ENCODE assay signal across 14 cellular contexts in the genomic region with DNA sequence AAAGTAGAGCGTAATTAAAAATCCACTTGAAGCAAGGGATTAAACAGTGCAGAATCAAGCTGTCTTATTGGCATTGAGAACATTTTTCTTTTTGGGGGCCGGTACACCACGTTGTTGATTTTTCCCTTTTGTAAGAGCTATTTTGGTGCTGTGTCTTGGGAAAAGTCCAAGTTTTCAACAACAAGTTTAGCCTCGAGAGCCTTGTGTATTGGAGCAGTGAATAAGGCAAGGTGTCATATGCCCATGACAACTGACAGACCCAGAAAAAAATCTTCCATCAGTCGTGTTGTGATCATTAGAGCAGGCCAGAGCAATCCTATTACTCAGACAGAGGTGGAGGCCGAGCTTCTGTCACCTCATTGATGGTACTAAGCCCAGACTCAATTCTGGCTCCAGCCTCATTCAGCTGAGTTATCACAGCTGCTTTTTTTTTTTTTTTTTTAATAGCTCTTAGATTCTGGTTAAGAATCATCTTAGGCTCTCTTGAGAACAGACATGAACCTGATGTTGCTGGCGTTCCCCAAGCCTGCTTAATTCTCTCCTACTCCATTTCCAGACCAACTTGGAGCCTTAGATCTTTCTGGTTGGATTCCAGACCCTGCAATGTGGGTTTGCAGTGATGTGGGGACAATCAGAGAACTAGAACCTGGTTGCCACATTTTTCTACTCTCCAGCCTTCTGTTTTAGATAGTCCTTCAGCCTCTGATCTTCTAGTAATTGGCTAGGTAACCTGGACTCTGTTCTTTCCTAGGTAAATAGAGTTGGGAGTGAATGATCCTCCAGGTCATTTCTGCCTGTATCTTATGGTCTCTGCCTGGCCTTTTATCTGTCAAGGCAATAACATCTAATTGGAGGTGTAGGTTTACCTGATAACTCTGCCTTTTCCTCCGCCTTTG. TPM values are rescaled to one million over a fixed set of nuclear protein-coding genes. Genes with fewer than 3 reads are reported as not detected.
DNase-seq lines count a peak whose midpoint lies in the region; ATAC-seq and TF ChIP-seq lines count a peak whose summit lies in the region.
"Had no signal": no experiment of that assay in that cellular context is flagged by ENCODE, and none has a peak within 500 bp of the region (broad histone marks: within the 10 kb centered on the region; RNA-seq: fewer than 3 reads in every experiment).

No MANE protein-coding gene starts in this region.

- H3K27ac ChIP-seq in osteoblast (ENCODE audit: low read depth, low read length) (no peak overlapping the region), aorta (ENCODE audit: low read depth in 1 of 2, low read length in 2 of 2) (peak overlapping the region; percentile 95 to 99)

- no peaks in the 10 kb centered on the region for H3K4me1 Mint-ChIP-seq in activated CD4-positive, alpha-beta memory T cell treated with anti-CD3 and anti-CD28 coated beads for 36 hours (ENCODE audit: low read depth)

- CTCF ChIA-PET in activated CD4-positive, alpha-beta memory T cell treated with anti-CD3 and anti-CD28 coated beads for 36 hours (lab: Charles Lee): interaction anchor here (9.3 kb wide), 1 partner anchor 187 kb away, joined by 115 read pairs; no protein-coding TSS in a partner anchor

- peaks cover 26% of the 10 kb centered on the region for H3K27me3 Mint-ChIP-seq in activated CD4-positive, alpha-beta memory T cell treated with anti-CD3 and anti-CD28 coated beads for 36 hours

- H3K27ac Mint-ChIP-seq in activated CD4-positive, alpha-beta memory T cell treated with anti-CD3 and anti-CD28 coated beads for 36 hours: no peak overlapping the region
- H3K27ac Mint-ChIP-seq: activated CD4-positive, alpha-beta T cell treated with anti-CD3 and anti-CD28 coated beads, Interleukin-2, amount 10 ng/mL, durations not matched to agents 24 days and 14 days; T-cell had no signal

- H3K79me2 ChIP-seq in osteoblast (ENCODE audit: insufficient read depth, low read length): no peaks in the 10 kb centered on the region

- H3K36me3 Mint-ChIP-seq in activated CD4-positive, alpha-beta memory T cell treated with anti-CD3 and anti-CD28 coated beads for 36 hours: no peaks in the 10 kb centered on the region
- H3K36me3 Mint-ChIP-seq: T-cell had no signal

- no peak overlapping the region for H3K4me3 Mint-ChIP-seq in activated CD4-positive, alpha-beta memory T cell treated with anti-CD3 and anti-CD28 coated beads for 36 hours
- H3K4me3 Mint-ChIP-seq: activated CD4-positive, alpha-beta T cell treated with anti-CD3 and anti-CD28 coated beads, Interleukin-2, amount 10 ng/mL, durations not matched to agents 24 days and 14 days; T-cell had no signal

- H3K27me3 ChIP-seq in osteoblast (ENCODE audit: insufficient read depth, low read length): no peaks in the 10 kb centered on the region
- H3K27me3 ChIP-seq in aorta (ENCODE audit: control insufficient read depth in 1 of 2, insufficient read depth in 2 of 2, low read length in 1 of 2): no peaks in the 10 kb centered on the region

- no peak overlapping the region for H3K4me2 ChIP-seq in osteoblast (ENCODE audit: insufficient read depth, low read length)

- TF ChIP-seq CTCF in fibroblast of pulmonary artery (IDR thresholded peaks at IDR 0.05; ENCODE audit: low read length, missing control alignments) (no peak), osteoblast (IDR thresholded peaks at IDR 0.05; ENCODE audit: extremely low read depth, low read depth, low read length) (no peak)

- DNase-seq in NCI-H2171 treated with DMSO at 0.1 percent for 48 hours (lab: John Stamatoyannopoulos, UW): peak; percentile 6
- DNase-seq in NCI-H2171 (lab: John Stamatoyannopoulos, UW): no peak
- DNase-seq in fibroblast of pulmonary artery (ENCODE audit: low read depth): peak; percentile 56
- DNase-seq in osteoblast (ENCODE audit: insufficient read length, low spot score, missing footprints): peak; percentile 82
- DNase-seq in aorta: no peak
- no peak for DNase-seq in activated CD4-positive, alpha-beta memory T cell treated with anti-CD3 and anti-CD28 coated beads for 36 hours
- no peak for DNase-seq in anterior cingulate cortex (lab: John Stamatoyannopoulos, UW)
- DNase-seq: activated CD4-positive, alpha-beta T cell treated with anti-CD3 and anti-CD28 coated beads, Interleukin-2, amount 10 ng/mL, durations not matched to agents 24 days and 14 days; activated gamma-delta T cell; T-cell had no signal

- no peak overlapping the region for H3K4me3 ChIP-seq in fibroblast of pulmonary artery (replicated peaks; ENCODE audit: low read depth, low read length)
- H3K4me3 ChIP-seq in osteoblast (ENCODE audit: insufficient read depth, low read length): no peak overlapping the region
- H3K4me3 ChIP-seq in aorta (ENCODE audit: low read length in 2 of 2): no peak overlapping the region

- peak overlapping the region; percentile 26 for H2AFZ ChIP-seq in osteoblast (ENCODE audit: low read length)

- POLR2A ChIA-PET in activated CD4-positive, alpha-beta memory T cell treated with anti-CD3 and anti-CD28 coated beads for 36 hours (lab: Charles Lee): no interaction called here

- ATAC-seq in aorta (ENCODE audit: low FRiP score) (peak; percentile 68), GM21526 (IDR thresholded peaks at IDR 0.05; ENCODE audit: low FRiP score, unreplicated experiment) (no peak)
- ATAC-seq: T-cell had no signal

- H3K9me3 ChIP-seq in osteoblast (ENCODE audit: low read depth, low read length) (no peaks in the 10 kb centered on the region), aorta (ENCODE audit: control insufficient read depth, low read length) (no peaks in the 10 kb centered on the region)

- intact Hi-C loops in aorta (cut with DNase I): loop anchor here in 1 of 2 donors (10.0 kb wide), 1 partner anchor 340 kb away; a partner anchor contains a TSS
- intact Hi-C loops in activated CD4-positive, alpha-beta memory T cell treated with anti-CD3 and anti-CD28 coated beads for 36 hours (cut with micrococcal nuclease): no loop called here

- no peaks in the 10 kb centered on the region for H4K20me1 ChIP-seq in osteoblast (ENCODE audit: insufficient read depth, low read length)

- H3K9me3 Mint-ChIP-seq in activated CD4-positive, alpha-beta memory T cell treated with anti-CD3 and anti-CD28 coated beads for 36 hours: no peaks in the 10 kb centered on the region
- H3K9me3 Mint-ChIP-seq: activated CD4-positive, alpha-beta T cell treated with anti-CD3 and anti-CD28 coated beads, Interleukin-2, amount 10 ng/mL, durations not matched to agents 24 days and 14 days; T-cell had no signal

- H3K36me3 ChIP-seq in osteoblast (ENCODE audit: insufficient read depth, low read length): no peaks in the 10 kb centered on the region
- no peaks in the 10 kb centered on the region for H3K36me3 ChIP-seq in aorta (ENCODE audit: control insufficient read depth in 1 of 2, insufficient read depth in 2 of 2, low read length in 1 of 2)

- WGBS in aorta, 2 donors: 13 to 15% methylated on average over 8 of the region's 8 CpGs

- H3K4me1 ChIP-seq in osteoblast (ENCODE audit: insufficient read depth, low read length) (no peaks in the 10 kb centered on the region), aorta (ENCODE audit: control insufficient read depth in 1 of 2, insufficient read depth in 2 of 2, low read length in 2 of 2) (peaks cover 9 to 15% of the 10 kb centered on the region in 2 donors)

RNA-seq across cellular contexts. Expression of a gene that starts 43.2 kb away (rescaled TPM):
- not detected in 2 replicates for total RNA-seq in osteoblast
- total RNA-seq in aorta: not detected
- not detected for polyA plus RNA-seq in aorta
- not detected for total RNA-seq in activated CD4-positive, alpha-beta memory T cell treated with anti-CD3 and anti-CD28 coated beads for 36 hours
- total RNA-seq: A172; activated CD4-positive, alpha-beta T cell treated with anti-CD3 and anti-CD28 coated beads, Interleukin-2, amount 10 ng/mL, durations not matched to agents 24 days and 14 days; cerebellum; fibroblast of villous mesenchyme; T-cell had no signal

RNA-seq across cellular contexts. Expression of a gene that starts 58.7 kb away (rescaled TPM):
- 14.7 and 15.2 TPM in 2 replicates for total RNA-seq in osteoblast
- 10 to 100 TPM; 12.6 to 14.6 TPM for total RNA-seq in aorta
- 10 to 100 TPM in 1 of 2 donors, 1 to 10 TPM in 1; 8.4 to 11.4 TPM for polyA plus RNA-seq in aorta
- 10 to 100 TPM; 40.3 to 41.4 TPM for total RNA-seq in activated CD4-positive, alpha-beta memory T cell treated with anti-CD3 and anti-CD28 coated beads for 36 hours

Comparison
In these comparisons a context has a peak if more than half of its experiments do, and no peak if none do; other contexts are left out.
1. DNase-seq: peak in NCI-H2171 treated with DMSO at 0.1 percent for 48 hours (single experiment), fibroblast of pulmonary artery (single experiment) and osteoblast (single experiment); none in NCI-H2171 (single experiment), aorta (0 of 2), activated CD4-positive, alpha-beta memory T cell treated with anti-CD3 and anti-CD28 coated beads for 36 hours (single experiment) and anterior cingulate cortex (0 of 58).